In the genomic region with DNA sequence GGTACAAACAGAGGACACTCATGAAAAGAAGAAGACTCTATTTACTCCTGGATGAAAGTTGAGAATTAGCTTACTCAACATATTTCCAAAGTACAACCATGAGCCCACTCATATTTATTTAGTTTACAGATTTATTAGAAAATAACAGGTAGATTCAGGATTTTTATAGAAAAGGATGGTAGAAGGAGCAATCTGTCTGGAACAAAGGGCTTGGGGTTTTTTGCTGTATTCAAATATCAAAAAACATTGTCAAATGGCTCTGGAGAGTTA, we compare ENCODE assay signal across 1 cellular context.
TF ChIP-seq lines count a peak whose summit lies in the region.

No MANE protein-coding gene starts in this region.

TF ChIP-seq in GM23338, 12 proteins besides CTCF, POLR2A, EP300 and RAD21:
- TF ChIP-seq EZH2 (IDR thresholded peaks at IDR 0.05; ENCODE audit: low read depth, unreplicated experiment) (no peak), ZNF114 (CRISPR knock-in tag; IDR thresholded peaks at IDR 0.05) (no peak), JUNB (IDR thresholded peaks at IDR 0.05; ENCODE audit: unreplicated experiment) (no peak), CREB1 (CRISPR knock-in tag; IDR thresholded peaks at IDR 0.05; ENCODE audit: low read depth) (no peak), NANOG (IDR thresholded peaks at IDR 0.05; ENCODE audit: borderline replicate concordance) (no peak), EZH2phosphoT487 (IDR thresholded peaks at IDR 0.05; ENCODE audit: unreplicated experiment) (no peak), STAT1 (IDR thresholded peaks at IDR 0.05; ENCODE audit: unreplicated experiment) (no peak), ETS1 (IDR thresholded peaks at IDR 0.05) (no peak), ZNF331 (CRISPR knock-in tag; IDR thresholded peaks at IDR 0.05; ENCODE audit: low read depth) (no peak), POLR2AphosphoS5 (IDR thresholded peaks at IDR 0.05; ENCODE audit: low read depth) (no peak), ZNF462 (CRISPR knock-in tag; IDR thresholded peaks at IDR 0.05) (no peak)
- TF ChIP-seq, protein P1, sequence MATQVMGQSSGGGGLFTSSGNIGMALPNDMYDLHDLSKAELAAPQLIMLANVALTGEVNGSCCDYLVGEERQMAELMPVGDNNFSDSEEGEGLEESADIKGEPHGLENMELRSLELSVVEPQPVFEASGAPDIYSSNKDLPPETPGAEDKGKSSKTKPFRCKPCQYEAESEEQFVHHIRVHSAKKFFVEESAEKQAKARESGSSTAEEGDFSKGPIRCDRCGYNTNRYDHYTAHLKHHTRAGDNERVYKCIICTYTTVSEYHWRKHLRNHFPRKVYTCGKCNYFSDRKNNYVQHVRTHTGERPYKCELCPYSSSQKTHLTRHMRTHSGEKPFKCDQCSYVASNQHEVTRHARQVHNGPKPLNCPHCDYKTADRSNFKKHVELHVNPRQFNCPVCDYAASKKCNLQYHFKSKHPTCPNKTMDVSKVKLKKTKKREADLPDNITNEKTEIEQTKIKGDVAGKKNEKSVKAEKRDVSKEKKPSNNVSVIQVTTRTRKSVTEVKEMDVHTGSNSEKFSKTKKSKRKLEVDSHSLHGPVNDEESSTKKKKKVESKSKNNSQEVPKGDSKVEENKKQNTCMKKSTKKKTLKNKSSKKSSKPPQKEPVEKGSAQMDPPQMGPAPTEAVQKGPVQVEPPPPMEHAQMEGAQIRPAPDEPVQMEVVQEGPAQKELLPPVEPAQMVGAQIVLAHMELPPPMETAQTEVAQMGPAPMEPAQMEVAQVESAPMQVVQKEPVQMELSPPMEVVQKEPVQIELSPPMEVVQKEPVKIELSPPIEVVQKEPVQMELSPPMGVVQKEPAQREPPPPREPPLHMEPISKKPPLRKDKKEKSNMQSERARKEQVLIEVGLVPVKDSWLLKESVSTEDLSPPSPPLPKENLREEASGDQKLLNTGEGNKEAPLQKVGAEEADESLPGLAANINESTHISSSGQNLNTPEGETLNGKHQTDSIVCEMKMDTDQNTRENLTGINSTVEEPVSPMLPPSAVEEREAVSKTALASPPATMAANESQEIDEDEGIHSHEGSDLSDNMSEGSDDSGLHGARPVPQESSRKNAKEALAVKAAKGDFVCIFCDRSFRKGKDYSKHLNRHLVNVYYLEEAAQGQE (IDR thresholded peaks at IDR 0.05; ENCODE audit: unreplicated experiment) = no peak
TF ChIP-seq in GM23338: peak in this region for 0.
